ENCODE assay signal across 32 cellular contexts in genomic region chr12:126354633-126355032, GRCh38.
"Had no signal": no experiment of that assay in that cellular context is flagged by ENCODE, and none has a peak within 500 bp of the region (broad histone marks: within the 10 kb centered on the region; RNA-seq: fewer than 3 reads in every experiment).

No MANE protein-coding gene starts in this region.

- H3K36me3 ChIP-seq: brain microvascular endothelial cell, cardiac muscle cell, WERI-Rb-1 had no signal

- H3K27me3 ChIP-seq: brain microvascular endothelial cell, cardiac muscle cell had no signal

- H2AFZ ChIP-seq: PC-9 had no signal

- FAIRE-seq: RCC 7860 had no signal

- ATAC-seq: activated CD8-positive, alpha-beta memory T cell treated with anti-CD3 and anti-CD28 coated beads, Interleukin-2, amount 10 ng/mL, durations not matched to agents 7 days and 5 days; Right ventricle myocardium inferior had no signal

- H3K4me3 ChIP-seq: cardiac muscle cell, PC-9 had no signal

- DNase-seq: activated CD4-positive, alpha-beta memory T cell treated with anti-CD3 and anti-CD28 coated beads, Interleukin-2, amount 10 ng/mL, durations not matched to agents 7 days and 5 days; activated CD4-positive, alpha-beta T cell treated with anti-CD3 and anti-CD28 coated beads for 1 hour; activated CD4-positive, alpha-beta T cell treated with anti-CD3 and anti-CD28 coated beads for 48 hours; activated CD4-positive, CD25-positive, alpha-beta regulatory T cell; activated CD8-positive, alpha-beta memory T cell treated with anti-CD3 and anti-CD28 coated beads for 24 hours; activated CD8-positive, alpha-beta memory T cell treated with anti-CD3 and anti-CD28 coated beads, Interleukin-2, amount 10 ng/mL, durations not matched to agents 7 days and 5 days; activated CD8-positive, alpha-beta memory T cell treated with anti-CD3 and anti-CD28 coated beads, Interleukin-2, amount 50 U/mL, for 48 hours; activated effector memory CD4-positive, alpha-beta T cell treated with Interleukin-2 at 50 U/mL for 16 hours; activated naive CD4-positive, alpha-beta T cell treated with anti-CD3 and anti-CD28 coated beads, Interleukin-2, amount 10 ng/mL, durations not matched to agents 7 days and 5 days; activated naive CD8-positive, alpha-beta T cell treated with anti-CD3 and anti-CD28 coated beads for 36 hours; activated T-cell treated with anti-CD3 and anti-CD28 coated beads, Interleukin-2, amount 50 U/mL, for 48 hours; amniotic stem cell; aorta; brain microvascular endothelial cell; KG1; NCI-H1105; NCI-H1436; NCI-H1694; NCI-H1930; NCI-H2081 treated with DMSO at 0.1 percent for 48 hours; NCI-H226; NCI-H446 treated with DMSO at 0.1 percent for 48 hours; NK-92 treated with Interleukin-12 subunit alpha and Interleukin-12 subunit beta, amount 100 ng/mL, for 24 hours; PC-9; SIG-M5; SW 1271; T1000; WERI-Rb-1 had no signal

- H3K27ac ChIP-seq: brain microvascular endothelial cell, cardiac muscle cell, PC-9, RWPE1, WERI-Rb-1 had no signal

- H3K4me2 ChIP-seq: PC-9 had no signal
